32 cellular contexts compared by ENCODE assay signal in genomic region chr9:133910855-133911514, GRCh38.
DNase-seq lines count a peak whose midpoint lies in the region; ATAC-seq, FAIRE-seq and TF ChIP-seq lines count a peak whose summit lies in the region.
"Had no signal": no experiment of that assay in that cellular context is flagged by ENCODE, and none has a peak within 500 bp of the region (broad histone marks: within the 10 kb centered on the region; RNA-seq: fewer than 3 reads in every experiment).

No MANE protein-coding gene starts in this region.

- H3K4me3 ChIP-seq in choroid plexus epithelial cell (ENCODE audit: low read depth, low read length) (no peak overlapping the region), left lung (no peak overlapping the region), prostate gland (no peak overlapping the region)
- H3K4me3 ChIP-seq: ascending aorta, K562, SJSA1, smooth muscle cell had no signal

- no peaks in the 10 kb centered on the region for H3K4me1 Mint-ChIP-seq in activated CD4-positive, alpha-beta T cell treated with anti-CD3 and anti-CD28 coated beads for 36 hours
- H3K4me1 Mint-ChIP-seq: activated naive CD8-positive, alpha-beta T cell treated with anti-CD3 and anti-CD28 coated beads for 36 hours; central memory CD8-positive, alpha-beta T cell had no signal

- no peak overlapping the region for H3K4me3 Mint-ChIP-seq in activated CD4-positive, alpha-beta T cell treated with anti-CD3 and anti-CD28 coated beads for 36 hours
- H3K4me3 Mint-ChIP-seq: activated CD8-positive, alpha-beta T cell treated with anti-CD3 and anti-CD28 coated beads for 36 hours; activated naive CD8-positive, alpha-beta T cell treated with anti-CD3 and anti-CD28 coated beads for 36 hours; B cell; central memory CD8-positive, alpha-beta T cell had no signal

- FAIRE-seq in GM12891 (lab: Jason Lieb, UNC), result peak; percentile 5
- FAIRE-seq: GM18507, K562, RCC 7860 had no signal

- no peaks in the 10 kb centered on the region for H3K9me3 Mint-ChIP-seq in activated CD4-positive, alpha-beta T cell treated with anti-CD3 and anti-CD28 coated beads for 36 hours (ENCODE audit: low read depth)
- H3K9me3 Mint-ChIP-seq: activated CD8-positive, alpha-beta T cell treated with anti-CD3 and anti-CD28 coated beads for 36 hours; activated naive CD8-positive, alpha-beta T cell treated with anti-CD3 and anti-CD28 coated beads for 36 hours had no signal

- CTCF ChIA-PET in activated CD4-positive, alpha-beta T cell treated with anti-CD3 and anti-CD28 coated beads for 36 hours (lab: Charles Lee), result no interaction called here

- TF ChIP-seq CTCF in choroid plexus epithelial cell (conservative IDR thresholded peaks at IDR 0.05; ENCODE audit: low read depth, low read length), result no peak
- TF ChIP-seq CTCF in left lung (IDR thresholded peaks at IDR 0.05), result no peak
- TF ChIP-seq CTCF in prostate gland (IDR thresholded peaks at IDR 0.05), result no peak

- intact Hi-C loops in left lung (cut with DNase I), result no loop called here
- intact Hi-C loops in prostate gland (cut with DNase I), result no loop called here
- intact Hi-C loops in activated CD4-positive, alpha-beta T cell treated with anti-CD3 and anti-CD28 coated beads for 36 hours (cut with DNase I, micrococcal nuclease), result no loop called here

- no peaks in the 10 kb centered on the region for H3K27me3 ChIP-seq in left lung
- no peaks in the 10 kb centered on the region for H3K27me3 ChIP-seq in prostate gland (replicated peaks; ENCODE audit: insufficient read depth)
- H3K27me3 ChIP-seq: ascending aorta, SJSA1, upper lobe of left lung had no signal

- DNase-seq in GM12891 (ENCODE audit: insufficient read length, low spot score), result no peak
- DNase-seq in choroid plexus epithelial cell (ENCODE audit: low read depth), result peak; percentile 41
- DNase-seq in left lung, result no peak
- peak; percentile 57 for DNase-seq in prostate gland (ENCODE audit: low spot score)
- no peak for DNase-seq in activated CD4-positive, alpha-beta T cell treated with anti-CD3 and anti-CD28 coated beads for 36 hours
- DNase-seq in substantia nigra (lab: John Stamatoyannopoulos, UW), result no peak
- DNase-seq in NCI-H82 (lab: John Stamatoyannopoulos, UW), result no peak
- DNase-seq in NCI-H2227 (lab: John Stamatoyannopoulos, UW; ENCODE audit: unreplicated experiment), result no peak
- DNase-seq: activated CD4-positive, CD25-positive, alpha-beta regulatory T cell treated with anti-CD3 and anti-CD28 coated beads, Interleukin-2, amount 50 U/mL, for 72 hours; activated CD8-positive, alpha-beta T cell treated with anti-CD3 and anti-CD28 coated beads for 36 hours; activated effector memory CD4-positive, alpha-beta T cell treated with Interleukin-2 at 50 U/mL for 16 hours; activated naive CD8-positive, alpha-beta T cell treated with anti-CD3 and anti-CD28 coated beads for 36 hours; activated T-cell treated with anti-CD3 and anti-CD28 coated beads for 4 hours; GDM1; HCEC 1CT; head of caudate nucleus; NCI-H2029 treated with DMSO at 0.1 percent for 48 hours; NCI-H226; NCI-H748 treated with DMSO at 0.1 percent for 48 hours; occipital lobe; stimulated activated CD4-positive, alpha-beta T cell treated with anti-CD3 and anti-CD28 coated beads, Interleukin-1b, Interleukin-23, amount 100 ng/mL, for 48 hours; stimulated activated CD8-positive, alpha-beta memory T cell treated with anti-CD3 and anti-CD28 coated beads, Interleukin-4, amount 100 ng/mL, for 48 hours; T-helper 1 cell had no signal

- no peak overlapping the region for H3K27ac Mint-ChIP-seq in activated CD4-positive, alpha-beta T cell treated with anti-CD3 and anti-CD28 coated beads for 36 hours
- H3K27ac Mint-ChIP-seq: activated CD8-positive, alpha-beta T cell treated with anti-CD3 and anti-CD28 coated beads for 36 hours; activated naive CD8-positive, alpha-beta T cell treated with anti-CD3 and anti-CD28 coated beads for 36 hours had no signal

- WGBS in prostate gland, result 25% methylated on average over 26 of the region's 26 CpGs

- no peaks in the 10 kb centered on the region for H3K36me3 Mint-ChIP-seq in activated CD4-positive, alpha-beta T cell treated with anti-CD3 and anti-CD28 coated beads for 36 hours (ENCODE audit: low read depth)
- H3K36me3 Mint-ChIP-seq: activated naive CD8-positive, alpha-beta T cell treated with anti-CD3 and anti-CD28 coated beads for 36 hours had no signal

- H3K4me1 ChIP-seq in left lung (peaks cover 3 to 7% of the 10 kb centered on the region in 2 donors), prostate gland (replicated peaks) (no peaks in the 10 kb centered on the region)
- H3K4me1 ChIP-seq: ascending aorta, SJSA1 had no signal

- no peaks in the 10 kb centered on the region for H3K36me3 ChIP-seq in left lung
- H3K36me3 ChIP-seq in prostate gland, result no peaks in the 10 kb centered on the region
- H3K36me3 ChIP-seq: ascending aorta, upper lobe of left lung had no signal

- POLR2A ChIA-PET in activated CD4-positive, alpha-beta T cell treated with anti-CD3 and anti-CD28 coated beads for 36 hours (lab: Charles Lee), result no interaction called here

- TF ChIP-seq POLR2A in GM12891 (IDR thresholded peaks at IDR 0.05; ENCODE audit: low read depth, low read length) (no peak), prostate gland (IDR thresholded peaks at IDR 0.05) (no peak)

- no peaks in the 10 kb centered on the region for H3K9me3 ChIP-seq in left lung
- no peaks in the 10 kb centered on the region for H3K9me3 ChIP-seq in prostate gland
- H3K9me3 ChIP-seq: ascending aorta, SJSA1, upper lobe of left lung had no signal

- peak; percentile 76 for ATAC-seq in left lung
- ATAC-seq in activated CD4-positive, alpha-beta T cell treated with anti-CD3 and anti-CD28 coated beads for 36 hours, result no peak
- ATAC-seq: activated CD8-positive, alpha-beta T cell treated with anti-CD3 and anti-CD28 coated beads for 36 hours; K562 had no signal

- no peaks in the 10 kb centered on the region for H3K27me3 Mint-ChIP-seq in activated CD4-positive, alpha-beta T cell treated with anti-CD3 and anti-CD28 coated beads for 36 hours
- H3K27me3 Mint-ChIP-seq: activated CD8-positive, alpha-beta T cell treated with anti-CD3 and anti-CD28 coated beads for 36 hours; B cell; central memory CD8-positive, alpha-beta T cell had no signal

- H3K27ac ChIP-seq in left lung (no peak overlapping the region), prostate gland (peak overlapping the region in 1 of 2 donors; percentile 33), substantia nigra (ENCODE audit: low read depth, low read length, poor library complexity, severe bottlenecking) (no peak overlapping the region)
- H3K27ac ChIP-seq: ascending aorta, SJSA1, upper lobe of left lung had no signal

TF ChIP-seq in GM12891, 5 proteins besides CTCF, POLR2A, EP300 and RAD21:
- TF ChIP-seq POLR2AphosphoS5 (IDR thresholded peaks at IDR 0.05; ENCODE audit: low read depth, low read length), result no peak
- TF ChIP-seq TAF1 (IDR thresholded peaks at IDR 0.05; ENCODE audit: low read depth, low read length), result no peak
- TF ChIP-seq PAX5 (IDR thresholded peaks at IDR 0.05; ENCODE audit: insufficient read depth, low read length, severe bottlenecking), result no peak
- TF ChIP-seq SPI1 (IDR thresholded peaks at IDR 0.05; ENCODE audit: low read depth, low read length), result no peak
- TF ChIP-seq POU2F2 (IDR thresholded peaks at IDR 0.05; ENCODE audit: low read depth, low read length), result no peak
TF ChIP-seq in GM12891: peak in this region for 0.

Comparison
In these comparisons a context has a peak if more than half of its experiments do, and no peak if none do; other contexts are left out.
1. DNase-seq: peak in choroid plexus epithelial cell (single experiment) and prostate gland (single experiment); none in GM12891 (single experiment), left lung (0 of 2), activated CD4-positive, alpha-beta T cell treated with anti-CD3 and anti-CD28 coated beads for 36 hours (single experiment), substantia nigra (0 of 49), NCI-H82 (single experiment) and NCI-H2227 (single experiment).